Comparison of ENCODE assay signal across 9 cellular contexts in the genomic region with DNA sequence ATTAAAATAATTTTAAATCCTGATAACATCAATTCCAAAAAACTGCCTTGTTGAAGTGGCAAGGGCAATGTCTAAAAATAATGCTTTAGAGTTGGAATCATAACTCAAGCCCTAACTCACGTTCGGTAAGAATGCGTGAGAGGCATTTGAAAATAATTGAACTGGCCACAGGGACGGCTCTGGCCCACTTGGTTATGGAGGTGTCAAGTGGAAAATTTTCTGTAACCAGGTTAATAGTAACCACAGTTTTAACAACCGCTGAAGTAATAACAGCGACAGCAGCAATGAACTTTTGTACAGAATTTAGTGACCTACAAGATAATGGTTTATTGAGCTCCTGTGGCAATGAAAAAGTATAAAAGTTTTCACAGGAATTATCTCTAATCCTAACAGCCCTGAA.
DNase-seq lines count a peak whose midpoint lies in the region; ATAC-seq and TF ChIP-seq lines count a peak whose summit lies in the region.
"Had no signal": no experiment of that assay in that cellular context is flagged by ENCODE, and none has a peak within 500 bp of the region (broad histone marks: within the 10 kb centered on the region; RNA-seq: fewer than 3 reads in every experiment).

No MANE protein-coding gene starts in this region.

- H3K27ac ChIP-seq in SJSA1 (peak overlapping the region; percentile 74), sigmoid colon (peak overlapping the region; percentile 80 to 87 (median 82))

- no peak for TF ChIP-seq EP300 in sigmoid colon (IDR thresholded peaks at IDR 0.05)

- no peak for TF ChIP-seq POLR2A in sigmoid colon (IDR thresholded peaks at IDR 0.05)

- intact Hi-C loops in sigmoid colon (cut with DNase I): no loop called here

- no peaks in the 10 kb centered on the region for H3K9me3 ChIP-seq in SJSA1 (replicated peaks)
- no peaks in the 10 kb centered on the region for H3K9me3 ChIP-seq in sigmoid colon

- WGBS in sigmoid colon, 2 donors: 10 to 42% methylated on average over 6 of the region's 6 CpGs

- DNase-seq in SJSA1 (ENCODE audit: low read depth in 1 of 2, low spot score in 2 of 2) (no peak), fibroblast of mammary gland (ENCODE audit: low read depth) (peak; percentile 25), sigmoid colon (no peak), NAMALWA (ENCODE audit: low spot score) (no peak), GDM1 (lab: John Stamatoyannopoulos, UW) (no peak), RPMI8226 (no peak)
- DNase-seq: activated CD4-positive, CD25-positive, alpha-beta regulatory T cell treated with anti-CD3 and anti-CD28 coated beads, Interleukin-2, amount 50 U/mL, for 72 hours had no signal

- H3K4me3 ChIP-seq in GM08714 (ENCODE audit: low read length): peak overlapping the region; percentile 17; the same call in 1 of the 2 replicates
- no peak overlapping the region for H3K4me3 ChIP-seq in SJSA1
- no peak overlapping the region for H3K4me3 ChIP-seq in fibroblast of mammary gland (ENCODE audit: control insufficient read depth, low read depth, low read length)
- H3K4me3 ChIP-seq in sigmoid colon: peak overlapping the region in 3 of 4 donors; percentile 18 to 33 (median 24)

- no peak for ATAC-seq in GM21723 (IDR thresholded peaks at IDR 0.05; ENCODE audit: unreplicated experiment)

- TF ChIP-seq CTCF in fibroblast of mammary gland (conservative IDR thresholded peaks at IDR 0.05; ENCODE audit: control insufficient read depth, insufficient read depth, low read depth, low read length): no peak
- TF ChIP-seq CTCF in sigmoid colon (IDR thresholded peaks at IDR 0.05): no peak

- H3K27me3 ChIP-seq in SJSA1 (replicated peaks) (no peaks in the 10 kb centered on the region), sigmoid colon (no peaks in the 10 kb centered on the region)

- H3K4me1 ChIP-seq in SJSA1 (replicated peaks): peaks cover 85% of the 10 kb centered on the region
- H3K4me1 ChIP-seq in sigmoid colon: peaks cover 0 to 73% (median 54%) of the 10 kb centered on the region in 4 donors

- H3K36me3 ChIP-seq in SJSA1: peaks cover 44% of the 10 kb centered on the region
- H3K36me3 ChIP-seq in sigmoid colon: peaks cover 0 to 7% (median 0%) of the 10 kb centered on the region in 4 donors

Comparison
In these comparisons a context has a peak if more than half of its experiments do, and no peak if none do; other contexts are left out.
1. H3K4me3 ChIP-seq: peak in GM08714 (single experiment) and sigmoid colon (3 of 4); none in SJSA1 (single experiment) and fibroblast of mammary gland (single experiment).